In genomic region chr18:55402731-55403405, GRCh38 we compare ENCODE assay signal across 11 cellular contexts.
DNase-seq lines count a peak whose midpoint lies in the region; ATAC-seq and TF ChIP-seq lines count a peak whose summit lies in the region.
"Had no signal": no experiment of that assay in that cellular context is flagged by ENCODE, and none has a peak within 500 bp of the region (broad histone marks: within the 10 kb centered on the region; RNA-seq: fewer than 3 reads in every experiment).

No MANE protein-coding gene starts in this region.

- peaks cover 58% of the 10 kb centered on the region for H3K4me1 Mint-ChIP-seq in type B pancreatic cell (ENCODE audit: unreplicated experiment)

- no peaks in the 10 kb centered on the region for H3K9me3 Mint-ChIP-seq in type B pancreatic cell
- H3K9me3 Mint-ChIP-seq: IgD-negative memory B cell had no signal

- H3K4me1 ChIP-seq in mesodermal cell (ENCODE audit: control insufficient read depth, insufficient read depth, low read length, poor library complexity, severe bottlenecking), result peaks cover 71% of the 10 kb centered on the region

- peak overlapping the region; percentile 4 to 13 for H3K4me3 ChIP-seq in cardiac fibroblast (replicated peaks in 1 of 2; ENCODE audit: low read depth in 2 of 2, low read length in 2 of 2)
- H3K4me3 ChIP-seq in mesodermal cell (ENCODE audit: extremely low read depth, insufficient read depth, low read length, poor library complexity, severe bottlenecking), result no peak overlapping the region

- H3K36me3 Mint-ChIP-seq in type B pancreatic cell, result no peaks in the 10 kb centered on the region
- H3K36me3 Mint-ChIP-seq: IgD-negative memory B cell had no signal

- H3K4me3 Mint-ChIP-seq in type B pancreatic cell, result peak overlapping the region; percentile 26
- H3K4me3 Mint-ChIP-seq: B cell had no signal

- no peak overlapping the region for H3K27ac Mint-ChIP-seq in type B pancreatic cell
- H3K27ac Mint-ChIP-seq: B cell, IgD-negative memory B cell had no signal

- ATAC-seq in HG02981 (IDR thresholded peaks at IDR 0.05; ENCODE audit: unreplicated experiment), result no peak

- TF ChIP-seq CTCF in cardiac fibroblast (IDR thresholded peaks at IDR 0.05; ENCODE audit: low read depth, low read length) (no peak), type B pancreatic cell (conservative IDR thresholded peaks at IDR 0.05) (no peak)

- 88 to 91% methylated on average over 7 of the region's 10 CpGs for WGBS in mesodermal cell (ENCODE audit: insufficient coverage in 2 of 2), 2 experiments

- peak overlapping the region; percentile 98 for H3K27ac ChIP-seq in mesodermal cell (ENCODE audit: low read depth, low read length, severe bottlenecking)

- no peaks in the 10 kb centered on the region for H3K27me3 Mint-ChIP-seq in type B pancreatic cell
- H3K27me3 Mint-ChIP-seq: B cell had no signal

- no peaks in the 10 kb centered on the region for H3K9me3 ChIP-seq in mesodermal cell (ENCODE audit: control insufficient read depth, low read length)

- DNase-seq in NCI-H446 (lab: John Stamatoyannopoulos, UW) (peak; percentile 24), NCI-H446 treated with DMSO at 0.1 percent for 48 hours (lab: John Stamatoyannopoulos, UW) (no peak), cardiac fibroblast (ENCODE audit: low read depth in 2 of 2) (peak; percentile 64 to 73), type B pancreatic cell (ENCODE audit: extremely low spot score, unreplicated experiment) (no peak), T-helper 1 cell (no peak), DMS114 treated with DMSO at 0.1 percent for 48 hours (lab: John Stamatoyannopoulos, UW; ENCODE audit: unreplicated experiment) (no peak)
- DNase-seq: retina had no signal

- peaks cover 8% of the 10 kb centered on the region for H3K36me3 ChIP-seq in mesodermal cell (ENCODE audit: control insufficient read depth, insufficient read depth, low read length)

Comparison
In these comparisons a context has a peak if more than half of its experiments do, and no peak if none do; other contexts are left out.
1. DNase-seq: peak in NCI-H446 (2 of 2) and cardiac fibroblast (2 of 2); none in NCI-H446 treated with DMSO at 0.1 percent for 48 hours (single experiment), type B pancreatic cell (single experiment), T-helper 1 cell (0 of 5) and DMS114 treated with DMSO at 0.1 percent for 48 hours (single experiment).